ENCODE assay signal across 9 cellular contexts in genomic region chr5:151094861-151095260, GRCh38. TPM values are rescaled to one million over a fixed set of nuclear protein-coding genes. Genes with fewer than 3 reads are reported as not detected.
A peak's percentile ranks its signal among the peaks of the same experiment; 100 is the strongest.
DNase-seq lines count a peak whose midpoint lies in the region; ATAC-seq, FAIRE-seq and TF ChIP-seq lines count a peak whose summit lies in the region.
"Had no signal": no experiment of that assay in that cellular context is flagged by ENCODE, and none has a peak within 500 bp of the region (broad histone marks: within the 10 kb centered on the region; RNA-seq: fewer than 3 reads in every experiment).

No MANE protein-coding gene starts in this region.

- H3K27ac ChIP-seq in A549 (peak overlapping the region; percentile 84 to 90), PC-3 (ENCODE audit: low read length) (peak overlapping the region; percentile 96), muscle layer of duodenum (ENCODE audit: low read length) (peak overlapping the region; percentile 88)

- H3K36me3 Mint-ChIP-seq in effector memory CD8-positive, alpha-beta T cell (ENCODE audit: insufficient read depth), result peaks cover 14% of the 10 kb centered on the region

- CTCF ChIA-PET in A549 (lab: Yijun Ruan, JAX), result interaction anchor here (1.6 to 6.3 kb wide), 3 partner anchors 10 to 43 kb away, joined by 3 to 53 read pairs (median 31); no protein-coding TSS in a partner anchor
- CTCF ChIA-PET in PC-3 (lab: Charles Lee), result no interaction called here

- TF ChIP-seq EP300 in A549 (IDR thresholded peaks at IDR 0.05), result no peak

- no peak overlapping the region for H2AFZ ChIP-seq in PC-3 (ENCODE audit: low read length)

- H3K4me2 ChIP-seq in A549 (peak overlapping the region; percentile 70), PC-3 (ENCODE audit: low read length) (peak overlapping the region; percentile 58)

- H3K27me3 ChIP-seq in PC-3 (ENCODE audit: low read length) (no peaks in the 10 kb centered on the region), muscle layer of duodenum (ENCODE audit: low read depth, low read length) (no peaks in the 10 kb centered on the region)

- POLR2A ChIA-PET in A549 (lab: Yijun Ruan, JAX) (no interaction called here), PC-3 (lab: Charles Lee; ENCODE audit: unreplicated experiment) (no interaction called here)

- H3K27me3 Mint-ChIP-seq in effector memory CD8-positive, alpha-beta T cell, result no peaks in the 10 kb centered on the region

- WGBS in A549 (ENCODE audit: missing lambda C conversion rate), result 73% methylated on average over 8 of the region's 8 CpGs

- H3K4me3 Mint-ChIP-seq in effector memory CD8-positive, alpha-beta T cell, result peak overlapping the region; percentile 73 to 78

- peaks cover 65 to 66% of the 10 kb centered on the region in 2 donors for H3K4me1 Mint-ChIP-seq in effector memory CD8-positive, alpha-beta T cell (ENCODE audit: low read depth in 2 of 2)

- no peak overlapping the region for H3K4me3 ChIP-seq in A549
- H3K4me3 ChIP-seq in PC-3 (ENCODE audit: low read length), result no peak overlapping the region
- no peak overlapping the region for H3K4me3 ChIP-seq in muscle layer of duodenum (ENCODE audit: low read depth in 1 of 2, low read length in 2 of 2)

- no peaks in the 10 kb centered on the region for H3K9me3 Mint-ChIP-seq in effector memory CD8-positive, alpha-beta T cell

- H3K9ac ChIP-seq in PC-3 (ENCODE audit: low read length), result peak overlapping the region; percentile 74

- H3K9me2 ChIP-seq in PC-3 (replicated peaks; ENCODE audit: low read length), result no peaks in the 10 kb centered on the region

- peaks cover 6% of the 10 kb centered on the region for H3F3A ChIP-seq in PC-3 (ENCODE audit: low read length, unreplicated experiment)

- FAIRE-seq in A549 (lab: Jason Lieb, UNC), result no peak

- H3K9me3 ChIP-seq in A549, result no peaks in the 10 kb centered on the region
- no peaks in the 10 kb centered on the region for H3K9me3 ChIP-seq in PC-3 (ENCODE audit: low read length)
- no peaks in the 10 kb centered on the region for H3K9me3 ChIP-seq in muscle layer of duodenum (ENCODE audit: control insufficient read depth in 1 of 2, low read length in 2 of 2)

- peak overlapping the region; percentile 91 to 99 for H3K27ac Mint-ChIP-seq in effector memory CD8-positive, alpha-beta T cell

- H3K36me3 ChIP-seq in PC-3 (ENCODE audit: low read depth, low read length), result no peaks in the 10 kb centered on the region
- peaks cover 0 to 7% of the 10 kb centered on the region in 2 donors for H3K36me3 ChIP-seq in muscle layer of duodenum (ENCODE audit: control insufficient read depth in 1 of 2, insufficient read depth in 2 of 2, low read length in 2 of 2)

- ATAC-seq in A549 (peak in 1 of 2 experiments; percentile 4; a peak in 1 of 6 replicates), PC-3 (peak; percentile 2; the same call in 1 of the 2 replicates), HG03045 (IDR thresholded peaks at IDR 0.05; ENCODE audit: unreplicated experiment) (no peak)
- no peak for ATAC-seq in effector memory CD8-positive, alpha-beta T cell (replicated peaks)

- TF ChIP-seq POLR2A in A549 (IDR thresholded peaks at IDR 0.05; ENCODE audit: low read length), result no peak

- no TSS peak for BruUV-seq in PC-3 (replicated peaks; lab: Mats Ljungman, UMichigan)

- intact Hi-C loops in PC-3 (cut with micrococcal nuclease), result no loop called here

- H3K79me2 ChIP-seq in PC-3 (ENCODE audit: low read length), result no peaks in the 10 kb centered on the region

- H4K20me1 ChIP-seq in PC-3 (ENCODE audit: low read length), result no peaks in the 10 kb centered on the region

- no peak for TF ChIP-seq RAD21 in A549 (conservative IDR thresholded peaks at IDR 0.05 in 1 of 2, IDR thresholded peaks at IDR 0.05 in 1 of 2)

- TF ChIP-seq CTCF in A549 (IDR thresholded peaks at IDR 0.05), result no peak
- no peak for TF ChIP-seq CTCF in PC-3 (conservative IDR thresholded peaks at IDR 0.05; ENCODE audit: low read depth, low read length)

- DNase-seq in A549 (ENCODE audit: low read depth in 1 of 2, low spot score in 1 of 2), result no peak
- no peak for DNase-seq in PC-3
- no peak for DNase-seq in effector memory CD8-positive, alpha-beta T cell
- no peak for DNase-seq in dedifferentiated amniotic fluid mesenchymal stem cell (ENCODE audit: extremely low spot score)
- no peak for DNase-seq in stimulated activated CD4-positive, alpha-beta T cell treated with anti-CD3 and anti-CD28 coated beads, Interleukin-4, amount 100 ng/mL, for 4 hours
- DNase-seq in SHP77 treated with DMSO at 0.1 percent for 48 hours (lab: John Stamatoyannopoulos, UW), result no peak
- DNase-seq: COR-L47 had no signal

- H3K4me1 ChIP-seq in A549 (peaks cover 37% of the 10 kb centered on the region), PC-3 (ENCODE audit: insufficient read depth, low read length) (peaks cover 42% of the 10 kb centered on the region), muscle layer of duodenum (ENCODE audit: control insufficient read depth in 1 of 2, insufficient read depth in 2 of 2, low read length in 2 of 2) (peaks cover 33 to 35% of the 10 kb centered on the region in 2 donors)

TF ChIP-seq in A549, 52 proteins besides CTCF, POLR2A, EP300 and RAD21:
- no peak for TF ChIP-seq ELK1 (IDR thresholded peaks at IDR 0.05; ENCODE audit: low read depth, low read length)
- TF ChIP-seq ATOH8 (CRISPR knock-in tag; IDR thresholded peaks at IDR 0.05; ENCODE audit: low read depth), result no peak
- TF ChIP-seq FOSB (CRISPR knock-in tag; IDR thresholded peaks at IDR 0.05), result no peak
- no peak for TF ChIP-seq ZNF302 (CRISPR knock-in tag; IDR thresholded peaks at IDR 0.05)
- TF ChIP-seq SREBF2 (IDR thresholded peaks at IDR 0.05), result no peak
- no peak for TF ChIP-seq JUN (IDR thresholded peaks at IDR 0.05)
- no peak for TF ChIP-seq FOXS1 (CRISPR knock-in tag; IDR thresholded peaks at IDR 0.05)
- no peak for TF ChIP-seq RARB (CRISPR knock-in tag; IDR thresholded peaks at IDR 0.05)
- TF ChIP-seq CBX2 (IDR thresholded peaks at IDR 0.05; ENCODE audit: borderline replicate concordance, low read depth), result no peak
- TF ChIP-seq NFE2L2 (conservative IDR thresholded peaks at IDR 0.05; ENCODE audit: low read length), result no peak
- TF ChIP-seq TP53 (CRISPR knock-in tag; IDR thresholded peaks at IDR 0.05), result no peak
- TF ChIP-seq JUNB (IDR thresholded peaks at IDR 0.05), result no peak
- no peak for TF ChIP-seq BCL3 (IDR thresholded peaks at IDR 0.05)
- TF ChIP-seq NR3C1 (IDR thresholded peaks at IDR 0.05), result no peak
- no peak for TF ChIP-seq MYC (IDR thresholded peaks at IDR 0.05; ENCODE audit: borderline replicate concordance, low read length)
- TF ChIP-seq NPAS2 (CRISPR knock-in tag; IDR thresholded peaks at IDR 0.05; ENCODE audit: borderline replicate concordance), result no peak
- no peak for TF ChIP-seq MAZ (IDR thresholded peaks at IDR 0.05; ENCODE audit: borderline replicate concordance, low read depth, low read length)
- TF ChIP-seq HDAC2 (IDR thresholded peaks at IDR 0.05), result no peak

RNA-seq across cellular contexts. Expression of gene TNIP1, which starts 14.0 kb away (rescaled TPM):
- polyA plus RNA-seq in A549 (2011; rRNA removed), result 43.4 and 48.4 TPM in 2 replicates
- polyA plus RNA-seq in A549 (2012; cell fraction: cytosol; rRNA removed), result 52.4 and 56.8 TPM in 2 replicates
- polyA plus RNA-seq in A549 (2012; cell fraction: nucleus; rRNA removed), result 55.4 and 64.7 TPM in 2 replicates
- polyA plus RNA-seq in A549 (2017; fragmentation: RNase III; extraction: RNeasy Plus Mini Kit Qiagen cat#74134 plus additional on column Dnase treatment), result 53.4 to 68.2 TPM (median 55.8 TPM) in 3 replicates
- 77.5 and 77.6 TPM in 2 replicates for polyA minus RNA-seq in A549 (2011; rRNA and poly(A)+ RNA removed)
- 90.0 and 139 TPM in 2 replicates for total RNA-seq in PC-3 (2014; rRNA removed)
